Comparison of ENCODE assay signal across 9 cellular contexts in genomic region chr16:30903596-30903995, GRCh38. TPM values are rescaled to one million over a fixed set of nuclear protein-coding genes. Genes with fewer than 3 reads are reported as not detected.
A peak's percentile ranks its signal among the peaks of the same experiment; 100 is the strongest.
DNase-seq lines count a peak whose midpoint lies in the region; ATAC-seq, FAIRE-seq and TF ChIP-seq lines count a peak whose summit lies in the region.
"Had no signal": no experiment of that assay in that cellular context is flagged by ENCODE, and none has a peak within 500 bp of the region (broad histone marks: within the 10 kb centered on the region; RNA-seq: fewer than 3 reads in every experiment).

No MANE protein-coding gene starts in this region.

- CTCF ChIA-PET in activated naive CD4-positive, alpha-beta T cell treated with anti-CD3 and anti-CD28 coated beads, Interleukin-2, amount 10 ng/mL, durations not matched to agents 7 days and 5 days (lab: Charles Lee) = interaction anchor here (1.4 to 4.0 kb wide), 4 partner anchors 28 to 89 kb away, joined by 11 to 88 read pairs (median 20); no protein-coding TSS in a partner anchor

- H3K27me3 ChIP-seq in uterus = no peaks in the 10 kb centered on the region

- TF ChIP-seq CTCF in kidney (IDR thresholded peaks at IDR 0.05; ENCODE audit: borderline replicate concordance, extremely low read depth, insufficient read depth) (no peak), uterus (IDR thresholded peaks at IDR 0.05) (no peak)

- peaks cover 66% of the 10 kb centered on the region for H3K4me1 Mint-ChIP-seq in activated naive CD4-positive, alpha-beta T cell treated with anti-CD3 and anti-CD28 coated beads, Interleukin-2, amount 10 ng/mL, durations not matched to agents 7 days and 5 days

- intact Hi-C loops in kidney (cut with DNase I) (no loop called here), uterus (cut with DNase I; ENCODE audit: low total_unique reads) (no loop called here)

- H3K36me3 Mint-ChIP-seq in activated naive CD4-positive, alpha-beta T cell treated with anti-CD3 and anti-CD28 coated beads, Interleukin-2, amount 10 ng/mL, durations not matched to agents 7 days and 5 days = peaks cover 7% of the 10 kb centered on the region
- H3K36me3 Mint-ChIP-seq in activated naive CD4-positive, alpha-beta T cell treated with anti-CD3 and anti-CD28 coated beads, Interleukin-2, amount 50 U/mL, for 72 hours = peaks cover 5 to 8% of the 10 kb centered on the region in 2 donors

- TF ChIP-seq POLR2A in uterus (IDR thresholded peaks at IDR 0.05) = no peak

- no peak for ATAC-seq in activated naive CD4-positive, alpha-beta T cell treated with anti-CD3 and anti-CD28 coated beads, Interleukin-2, amount 50 U/mL, for 72 hours
- no peak for ATAC-seq in GM21423 (IDR thresholded peaks at IDR 0.05; ENCODE audit: unreplicated experiment)
- ATAC-seq: Panc1 had no signal

- peak overlapping the region; percentile 95 for H3K27ac Mint-ChIP-seq in activated naive CD4-positive, alpha-beta T cell treated with anti-CD3 and anti-CD28 coated beads, Interleukin-2, amount 10 ng/mL, durations not matched to agents 7 days and 5 days
- peak overlapping the region; percentile 92 to 95 for H3K27ac Mint-ChIP-seq in activated naive CD4-positive, alpha-beta T cell treated with anti-CD3 and anti-CD28 coated beads, Interleukin-2, amount 50 U/mL, for 72 hours

- H3K4me1 ChIP-seq in kidney (ENCODE audit: control insufficient read depth in 1 of 2, insufficient read depth in 1 of 2, low read depth in 1 of 2, low read length in 2 of 2) = peaks cover 4 to 11% of the 10 kb centered on the region in 2 donors
- H3K4me1 ChIP-seq in uterus = no peaks in the 10 kb centered on the region

- H3K4me3 ChIP-seq in kidney (ENCODE audit: low read length in 2 of 2) = no peak overlapping the region
- H3K4me3 ChIP-seq in uterus = no peak overlapping the region

- peak overlapping the region; percentile 5 for H3K4me3 Mint-ChIP-seq in activated naive CD4-positive, alpha-beta T cell treated with anti-CD3 and anti-CD28 coated beads, Interleukin-2, amount 10 ng/mL, durations not matched to agents 7 days and 5 days

- peak overlapping the region; percentile 43 to 76 for H3K27ac ChIP-seq in kidney (ENCODE audit: low read depth in 2 of 2, low read length in 2 of 2)
- H3K27ac ChIP-seq in uterus = peak overlapping the region; percentile 94

- peaks cover 2% of the 10 kb centered on the region for H3K9me3 Mint-ChIP-seq in activated naive CD4-positive, alpha-beta T cell treated with anti-CD3 and anti-CD28 coated beads, Interleukin-2, amount 10 ng/mL, durations not matched to agents 7 days and 5 days
- peaks cover 3 to 5% of the 10 kb centered on the region in 2 donors for H3K9me3 Mint-ChIP-seq in activated naive CD4-positive, alpha-beta T cell treated with anti-CD3 and anti-CD28 coated beads, Interleukin-2, amount 50 U/mL, for 72 hours

- DNase-seq in activated naive CD4-positive, alpha-beta T cell treated with anti-CD3 and anti-CD28 coated beads, Interleukin-2, amount 10 ng/mL, durations not matched to agents 7 days and 5 days = peak; percentile 48
- no peak for DNase-seq in activated naive CD4-positive, alpha-beta T cell (lab: John Stamatoyannopoulos, UW)
- DNase-seq in activated naive CD4-positive, alpha-beta T cell treated with anti-CD3 and anti-CD28 coated beads, Interleukin-2, amount 50 U/mL, for 72 hours (ENCODE audit: low spot score in 2 of 2) = no peak
- DNase-seq in kidney (no peak), uterus (no peak), NCI-H1417 (lab: John Stamatoyannopoulos, UW) (no peak), T1000 (lab: John Stamatoyannopoulos, UW) (no peak)

- H3K9ac ChIP-seq in kidney (ENCODE audit: low read length in 2 of 2) = no peak overlapping the region

- no peaks in the 10 kb centered on the region for H3K9me3 ChIP-seq in kidney (ENCODE audit: control insufficient read depth in 1 of 2, low read length in 2 of 2)
- no peaks in the 10 kb centered on the region for H3K9me3 ChIP-seq in uterus

- H3K36me3 ChIP-seq in kidney (ENCODE audit: control insufficient read depth in 1 of 2, insufficient read depth in 2 of 2, low read length in 2 of 2) = no peaks in the 10 kb centered on the region
- no peaks in the 10 kb centered on the region for H3K36me3 ChIP-seq in uterus

- no peaks in the 10 kb centered on the region for H3K27me3 Mint-ChIP-seq in activated naive CD4-positive, alpha-beta T cell treated with anti-CD3 and anti-CD28 coated beads, Interleukin-2, amount 10 ng/mL, durations not matched to agents 7 days and 5 days

- FAIRE-seq in kidney (lab: Jason Lieb, UNC) = no peak

RNA-seq across cellular contexts. Expression of gene CTF1, which starts 7.2 kb away (rescaled TPM):
- under 1 TPM; 0.29 to 0.96 TPM for total RNA-seq in activated naive CD4-positive, alpha-beta T cell treated with anti-CD3 and anti-CD28 coated beads, Interleukin-2, amount 50 U/mL, for 72 hours
- 7.3 TPM for total RNA-seq in kidney
- polyA plus RNA-seq in kidney (ENCODE audit: insufficient read depth, low read depth, low replicate concordance) = 13.0 TPM
- 10 to 100 TPM in 2 of 4 donors, 1 to 10 TPM in 1, not detected in 1; 2.3 to 20.6 (median 13.8) TPM for total RNA-seq in uterus

RNA-seq across cellular contexts. Expression of gene BCL7C, which starts 9.7 kb away (rescaled TPM):
- total RNA-seq in activated naive CD4-positive, alpha-beta T cell treated with anti-CD3 and anti-CD28 coated beads, Interleukin-2, amount 50 U/mL, for 72 hours = 10 to 100 TPM; 27.3 to 45.9 TPM
- total RNA-seq in kidney (40.0 TPM), uterus (10 to 100 TPM; 16.5 to 44.8 (median 35.2) TPM)
- polyA plus RNA-seq in kidney (ENCODE audit: insufficient read depth, low read depth, low replicate concordance) = 77.9 TPM

RNA-seq across cellular contexts. Expression of gene FBXL19, which starts 19.8 kb away (rescaled TPM):
- total RNA-seq in activated naive CD4-positive, alpha-beta T cell treated with anti-CD3 and anti-CD28 coated beads, Interleukin-2, amount 50 U/mL, for 72 hours = 10 to 100 TPM; 24.4 to 36.4 TPM
- total RNA-seq in kidney (18.9 TPM), uterus (10 to 100 TPM in 3 of 4 donors, 1 to 10 TPM in 1; 3.8 to 25.4 (median 19.0) TPM)
- polyA plus RNA-seq in kidney (ENCODE audit: insufficient read depth, low read depth, low replicate concordance) = 7.4 TPM

RNA-seq across cellular contexts. Expression of gene ORAI3, which starts 45.3 kb away (rescaled TPM):
- 10 to 100 TPM in 1 of 2 donors, 1 to 10 TPM in 1; 7.3 to 17.1 TPM for total RNA-seq in activated naive CD4-positive, alpha-beta T cell treated with anti-CD3 and anti-CD28 coated beads, Interleukin-2, amount 50 U/mL, for 72 hours
- 23.1 TPM for total RNA-seq in kidney
- polyA plus RNA-seq in kidney (ENCODE audit: insufficient read depth, low read depth, low replicate concordance) = 32.3 TPM
- 10 to 100 TPM; 21.7 to 65.0 (median 27.9) TPM for total RNA-seq in uterus

RNA-seq across cellular contexts. Expression of gene SETD1A, which starts 54.0 kb away (rescaled TPM):
- total RNA-seq in activated naive CD4-positive, alpha-beta T cell treated with anti-CD3 and anti-CD28 coated beads, Interleukin-2, amount 50 U/mL, for 72 hours = 10 to 100 TPM; 24.5 to 34.1 TPM
- 18.8 TPM for total RNA-seq in kidney
- 4.8 TPM for polyA plus RNA-seq in kidney (ENCODE audit: insufficient read depth, low read depth, low replicate concordance)
- total RNA-seq in uterus = 10 to 100 TPM in 1 of 4 donors, 1 to 10 TPM in 3; 2.1 to 31.7 (median 3.5) TPM
